Comparison of ENCODE assay signal across 1 cellular context in the genomic region with DNA sequence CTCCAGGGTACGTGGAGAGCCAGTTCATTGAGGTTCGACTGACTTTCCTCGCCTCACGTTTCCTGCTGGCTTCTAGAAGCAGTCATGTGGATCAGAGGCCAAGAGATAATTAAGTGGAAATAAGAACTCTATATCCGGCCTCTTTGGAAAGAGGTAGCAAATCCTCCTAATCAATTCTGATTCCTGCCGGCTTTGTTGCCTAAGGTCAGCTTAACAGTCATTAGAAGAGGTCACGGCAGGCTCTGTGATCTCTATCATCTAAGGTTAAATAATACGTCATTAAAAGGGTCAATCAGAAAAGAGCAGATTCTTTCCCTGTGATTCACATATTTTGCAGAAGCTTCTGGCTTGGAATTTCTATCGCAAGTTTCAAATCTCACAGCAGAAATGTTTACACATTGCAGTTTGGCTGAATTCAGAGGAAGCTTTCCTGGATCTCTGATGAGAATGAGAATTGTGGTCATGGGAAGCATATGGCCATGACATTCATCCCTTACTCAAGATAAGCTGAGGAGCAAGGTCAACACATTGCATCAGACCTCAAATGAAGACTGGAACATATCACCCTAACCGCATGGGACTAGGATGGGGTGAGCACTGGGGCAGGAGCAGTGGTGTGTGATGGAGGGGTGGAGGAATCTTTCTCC.
TF ChIP-seq lines count a peak whose summit lies in the region.

No MANE protein-coding gene starts in this region.

TF ChIP-seq in A549, 52 proteins besides CTCF, POLR2A, EP300 and RAD21 (continued from another document):
- TF ChIP-seq TP53 (CRISPR knock-in tag; IDR thresholded peaks at IDR 0.05) = no peak
- TF ChIP-seq HOXB13 (CRISPR knock-in tag; IDR thresholded peaks at IDR 0.05; ENCODE audit: low read depth) = peak; percentile 61; the same call in 1 of the 2 replicates
- peak; percentile 95 to 97 for TF ChIP-seq CEBPB (IDR thresholded peaks at IDR 0.05)
- TF ChIP-seq RNF2 (IDR thresholded peaks at IDR 0.05; ENCODE audit: borderline replicate concordance, low read depth) = no peak
- no peak for TF ChIP-seq KDM1A (IDR thresholded peaks at IDR 0.05; ENCODE audit: low read depth)
- TF ChIP-seq NFE2L2 (conservative IDR thresholded peaks at IDR 0.05; ENCODE audit: low read length) = no peak
- TF ChIP-seq HOXB5 (CRISPR knock-in tag; IDR thresholded peaks at IDR 0.05) = peak; percentile 82; the same call in 1 of the 2 replicates
- TF ChIP-seq ZSCAN20 (CRISPR knock-in tag; IDR thresholded peaks at IDR 0.05) = no peak; the same call in 1 of the 2 replicates
- no peak for TF ChIP-seq CHD4 (IDR thresholded peaks at IDR 0.05; ENCODE audit: borderline replicate concordance)
- TF ChIP-seq, protein P1, sequence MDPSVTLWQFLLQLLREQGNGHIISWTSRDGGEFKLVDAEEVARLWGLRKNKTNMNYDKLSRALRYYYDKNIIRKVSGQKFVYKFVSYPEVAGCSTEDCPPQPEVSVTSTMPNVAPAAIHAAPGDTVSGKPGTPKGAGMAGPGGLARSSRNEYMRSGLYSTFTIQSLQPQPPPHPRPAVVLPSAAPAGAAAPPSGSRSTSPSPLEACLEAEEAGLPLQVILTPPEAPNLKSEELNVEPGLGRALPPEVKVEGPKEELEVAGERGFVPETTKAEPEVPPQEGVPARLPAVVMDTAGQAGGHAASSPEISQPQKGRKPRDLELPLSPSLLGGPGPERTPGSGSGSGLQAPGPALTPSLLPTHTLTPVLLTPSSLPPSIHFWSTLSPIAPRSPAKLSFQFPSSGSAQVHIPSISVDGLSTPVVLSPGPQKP (IDR thresholded peaks at IDR 0.05; ENCODE audit: low read depth, low read length) = no peak
- TF ChIP-seq FOSL2 (IDR thresholded peaks at IDR 0.05) = peak; percentile 85
- peak; percentile 96 for TF ChIP-seq FOSL2 (CRISPR knock-in tag; IDR thresholded peaks at IDR 0.05)
- TF ChIP-seq NR3C1 (IDR thresholded peaks at IDR 0.05) = no peak
- no peak for TF ChIP-seq FOSB (CRISPR knock-in tag; IDR thresholded peaks at IDR 0.05)
- TF ChIP-seq MAZ (IDR thresholded peaks at IDR 0.05; ENCODE audit: borderline replicate concordance, low read depth, low read length) = no peak
- TF ChIP-seq, protein P2, sequence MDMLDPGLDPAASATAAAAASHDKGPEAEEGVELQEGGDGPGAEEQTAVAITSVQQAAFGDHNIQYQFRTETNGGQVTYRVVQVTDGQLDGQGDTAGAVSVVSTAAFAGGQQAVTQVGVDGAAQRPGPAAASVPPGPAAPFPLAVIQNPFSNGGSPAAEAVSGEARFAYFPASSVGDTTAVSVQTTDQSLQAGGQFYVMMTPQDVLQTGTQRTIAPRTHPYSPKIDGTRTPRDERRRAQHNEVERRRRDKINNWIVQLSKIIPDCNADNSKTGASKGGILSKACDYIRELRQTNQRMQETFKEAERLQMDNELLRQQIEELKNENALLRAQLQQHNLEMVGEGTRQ (IDR thresholded peaks at IDR 0.05) = no peak
- TF ChIP-seq CBX8 (IDR thresholded peaks at IDR 0.05) = no peak
- TF ChIP-seq TFCP2L1 (CRISPR knock-in tag; IDR thresholded peaks at IDR 0.05) = no peak
- no peak for TF ChIP-seq NPAS2 (CRISPR knock-in tag; IDR thresholded peaks at IDR 0.05; ENCODE audit: borderline replicate concordance)
- TF ChIP-seq RFX5 (IDR thresholded peaks at IDR 0.05) = no peak
- no peak for TF ChIP-seq HMGXB4 (CRISPR knock-in tag; IDR thresholded peaks at IDR 0.05; ENCODE audit: borderline replicate concordance)
- TF ChIP-seq FOXS1 (CRISPR knock-in tag; IDR thresholded peaks at IDR 0.05) = peak; percentile 81; the same call in 1 of the 2 replicates
- peak; percentile 99 for TF ChIP-seq JUNB (IDR thresholded peaks at IDR 0.05)
- no peak for TF ChIP-seq CBX2 (IDR thresholded peaks at IDR 0.05; ENCODE audit: borderline replicate concordance, low read depth)
- TF ChIP-seq PHF8 (IDR thresholded peaks at IDR 0.05; ENCODE audit: borderline replicate concordance, low read depth) = no peak
- peak; percentile 93 for TF ChIP-seq MAX (IDR thresholded peaks at IDR 0.05)
- no peak for TF ChIP-seq KDM5A (IDR thresholded peaks at IDR 0.05)
- TF ChIP-seq PBX3 (IDR thresholded peaks at IDR 0.05) = peak; percentile 81
- peak; percentile 68; the same call in 1 of the 2 replicates for TF ChIP-seq HOXA7 (CRISPR knock-in tag; IDR thresholded peaks at IDR 0.05)
- peak; percentile 85; the same call in 1 of the 2 replicates for TF ChIP-seq ATOH8 (CRISPR knock-in tag; IDR thresholded peaks at IDR 0.05; ENCODE audit: low read depth)
- TF ChIP-seq, protein P3, sequence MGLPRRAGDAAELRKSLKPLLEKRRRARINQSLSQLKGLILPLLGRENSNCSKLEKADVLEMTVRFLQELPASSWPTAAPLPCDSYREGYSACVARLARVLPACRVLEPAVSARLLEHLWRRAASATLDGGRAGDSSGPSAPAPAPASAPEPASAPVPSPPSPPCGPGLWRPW (IDR thresholded peaks at IDR 0.05) = peak; percentile 69
- TF ChIP-seq MYC (IDR thresholded peaks at IDR 0.05; ENCODE audit: borderline replicate concordance, low read length) = no peak
- no peak for TF ChIP-seq MAFK (IDR thresholded peaks at IDR 0.05; ENCODE audit: partially characterized antibody)
- 0 out of 2 replicates have a peak, but pooled peaks have one; percentile 32 for TF ChIP-seq EHMT2 (IDR thresholded peaks at IDR 0.05; ENCODE audit: low read depth)
- TF ChIP-seq, protein P4, sequence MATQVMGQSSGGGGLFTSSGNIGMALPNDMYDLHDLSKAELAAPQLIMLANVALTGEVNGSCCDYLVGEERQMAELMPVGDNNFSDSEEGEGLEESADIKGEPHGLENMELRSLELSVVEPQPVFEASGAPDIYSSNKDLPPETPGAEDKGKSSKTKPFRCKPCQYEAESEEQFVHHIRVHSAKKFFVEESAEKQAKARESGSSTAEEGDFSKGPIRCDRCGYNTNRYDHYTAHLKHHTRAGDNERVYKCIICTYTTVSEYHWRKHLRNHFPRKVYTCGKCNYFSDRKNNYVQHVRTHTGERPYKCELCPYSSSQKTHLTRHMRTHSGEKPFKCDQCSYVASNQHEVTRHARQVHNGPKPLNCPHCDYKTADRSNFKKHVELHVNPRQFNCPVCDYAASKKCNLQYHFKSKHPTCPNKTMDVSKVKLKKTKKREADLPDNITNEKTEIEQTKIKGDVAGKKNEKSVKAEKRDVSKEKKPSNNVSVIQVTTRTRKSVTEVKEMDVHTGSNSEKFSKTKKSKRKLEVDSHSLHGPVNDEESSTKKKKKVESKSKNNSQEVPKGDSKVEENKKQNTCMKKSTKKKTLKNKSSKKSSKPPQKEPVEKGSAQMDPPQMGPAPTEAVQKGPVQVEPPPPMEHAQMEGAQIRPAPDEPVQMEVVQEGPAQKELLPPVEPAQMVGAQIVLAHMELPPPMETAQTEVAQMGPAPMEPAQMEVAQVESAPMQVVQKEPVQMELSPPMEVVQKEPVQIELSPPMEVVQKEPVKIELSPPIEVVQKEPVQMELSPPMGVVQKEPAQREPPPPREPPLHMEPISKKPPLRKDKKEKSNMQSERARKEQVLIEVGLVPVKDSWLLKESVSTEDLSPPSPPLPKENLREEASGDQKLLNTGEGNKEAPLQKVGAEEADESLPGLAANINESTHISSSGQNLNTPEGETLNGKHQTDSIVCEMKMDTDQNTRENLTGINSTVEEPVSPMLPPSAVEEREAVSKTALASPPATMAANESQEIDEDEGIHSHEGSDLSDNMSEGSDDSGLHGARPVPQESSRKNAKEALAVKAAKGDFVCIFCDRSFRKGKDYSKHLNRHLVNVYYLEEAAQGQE (IDR thresholded peaks at IDR 0.05) = no peak
- TF ChIP-seq SREBF2 (IDR thresholded peaks at IDR 0.05) = no peak
- peak; percentile 99 for TF ChIP-seq GATA3 (IDR thresholded peaks at IDR 0.05; ENCODE audit: borderline replicate concordance)
